Comparison of ENCODE assay signal across 12 cellular contexts in the genomic region with DNA sequence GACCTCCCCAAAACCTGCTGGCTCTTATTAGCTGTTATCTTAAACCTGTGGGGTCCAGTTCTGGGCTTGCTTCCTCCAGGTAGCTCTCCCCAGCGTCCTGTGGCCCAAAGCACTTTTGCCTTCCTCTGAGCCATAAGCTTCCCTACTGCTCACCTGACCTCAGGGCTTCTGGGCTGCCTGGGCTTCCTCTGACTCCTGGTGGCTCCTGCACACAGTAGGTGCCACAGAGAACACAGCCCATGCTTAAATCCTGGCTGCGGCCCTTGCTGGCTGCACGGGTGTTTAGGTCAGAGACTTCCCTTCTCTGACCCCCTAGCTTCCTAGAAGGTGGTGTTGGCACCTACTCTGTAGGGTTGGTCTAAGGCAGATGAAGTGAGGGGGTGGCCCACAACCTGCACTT. TPM values are rescaled to one million over a fixed set of nuclear protein-coding genes. Genes with fewer than 3 reads are reported as not detected.
A peak's percentile ranks its signal among the peaks of the same experiment; 100 is the strongest.
DNase-seq lines count a peak whose midpoint lies in the region; ATAC-seq and TF ChIP-seq lines count a peak whose summit lies in the region.
"Had no signal": no experiment of that assay in that cellular context is flagged by ENCODE, and none has a peak within 500 bp of the region (broad histone marks: within the 10 kb centered on the region; RNA-seq: fewer than 3 reads in every experiment).

No MANE protein-coding gene starts in this region.

- no peak overlapping the region for H3K27ac ChIP-seq in CD4-positive, alpha-beta memory T cell (ENCODE audit: low read depth, low read length)
- H3K27ac ChIP-seq in heart right ventricle (peak overlapping the region in 9 of 10 donors; percentile 86 to 96 (median 93)), prostate gland (peak overlapping the region; percentile 84 to 85)

- H3K4me3 Mint-ChIP-seq in CD4-positive, alpha-beta memory T cell, result peak overlapping the region in 4 of 8 donors; percentile 43 to 72 (median 48)
- H3K4me3 Mint-ChIP-seq in activated T-helper 2 cell treated with anti-CD3 and anti-CD28 coated beads, Interferon-gamma antibody, Interleukin-2, Interleukin-4, amounts not matched to agents 10 μg/mL and 5 μg/mL and 100 μg/mL, durations not matched to agents 14 hours and 24 hours and 36 hours (ENCODE audit: low read depth), result peak overlapping the region; percentile 62

- intact Hi-C loops in CD4-positive, alpha-beta memory T cell (cut with micrococcal nuclease), result no loop called here
- intact Hi-C loops in activated T-helper 2 cell treated with anti-CD3 and anti-CD28 coated beads, Interferon-gamma antibody, Interleukin-2, Interleukin-4, amounts not matched to agents 10 μg/mL and 5 μg/mL and 100 μg/mL, durations not matched to agents 14 hours and 24 hours and 36 hours (cut with micrococcal nuclease), result no loop called here
- intact Hi-C loops in heart right ventricle (cut with DNase I), result no loop called here
- intact Hi-C loops in prostate gland (cut with DNase I), result no loop called here

- no peaks in the 10 kb centered on the region for H3K9me3 Mint-ChIP-seq in CD4-positive, alpha-beta memory T cell
- no peaks in the 10 kb centered on the region for H3K9me3 Mint-ChIP-seq in activated T-helper 2 cell treated with anti-CD3 and anti-CD28 coated beads, Interferon-gamma antibody, Interleukin-2, Interleukin-4, amounts not matched to agents 10 μg/mL and 5 μg/mL and 100 μg/mL, durations not matched to agents 14 hours and 24 hours and 36 hours

- no peaks in the 10 kb centered on the region for H3K9me3 ChIP-seq in CD4-positive, alpha-beta memory T cell (ENCODE audit: control insufficient read depth in 1 of 2, low read length in 2 of 2)
- no peaks in the 10 kb centered on the region for H3K9me3 ChIP-seq in heart right ventricle
- no peaks in the 10 kb centered on the region for H3K9me3 ChIP-seq in prostate gland
- no peaks in the 10 kb centered on the region for H3K9me3 ChIP-seq in HAP-1

- 63 to 77% methylated on average over 3 of the region's 3 CpGs for WGBS in heart right ventricle, 2 donors
- WGBS in prostate gland, result 59% methylated on average over 3 of the region's 3 CpGs

- no peak for TF ChIP-seq POLR2A in prostate gland (IDR thresholded peaks at IDR 0.05)

- peak overlapping the region in 6 of 7 donors; percentile 52 to 80 (median 76) for H3K27ac Mint-ChIP-seq in CD4-positive, alpha-beta memory T cell
- H3K27ac Mint-ChIP-seq in activated T-helper 2 cell treated with anti-CD3 and anti-CD28 coated beads, Interferon-gamma antibody, Interleukin-2, Interleukin-4, amounts not matched to agents 10 μg/mL and 5 μg/mL and 100 μg/mL, durations not matched to agents 14 hours and 24 hours and 36 hours, result peak overlapping the region; percentile 60

- peaks cover 0 to 13% of the 10 kb centered on the region in 2 donors for H3K36me3 Mint-ChIP-seq in CD4-positive, alpha-beta memory T cell
- H3K36me3 Mint-ChIP-seq in activated T-helper 2 cell treated with anti-CD3 and anti-CD28 coated beads, Interferon-gamma antibody, Interleukin-2, Interleukin-4, amounts not matched to agents 10 μg/mL and 5 μg/mL and 100 μg/mL, durations not matched to agents 14 hours and 24 hours and 36 hours (ENCODE audit: low read depth), result peaks cover 10% of the 10 kb centered on the region

- H3K4me1 ChIP-seq in CD4-positive, alpha-beta memory T cell (ENCODE audit: insufficient read depth, low read length), result peaks cover 94% of the 10 kb centered on the region
- peaks cover 64 to 96% (median 92%) of the 10 kb centered on the region in 9 donors for H3K4me1 ChIP-seq in heart right ventricle
- H3K4me1 ChIP-seq in prostate gland (replicated peaks), result peaks cover 46% of the 10 kb centered on the region
- no peaks in the 10 kb centered on the region; the same call in 1 of the 2 replicates for H3K4me1 ChIP-seq in HAP-1

- no peak for TF ChIP-seq CTCF in heart right ventricle (IDR thresholded peaks at IDR 0.05)
- TF ChIP-seq CTCF in prostate gland (IDR thresholded peaks at IDR 0.05), result no peak

- POLR2A ChIA-PET in CD4-positive, alpha-beta memory T cell (lab: Charles Lee; ENCODE audit: partially characterized antibody), result interaction anchor here (0.5 to 25.7 kb wide), 7 partner anchors 8 to 135 kb away, joined by 3 to 345 read pairs (median 3); no protein-coding TSS in a partner anchor

- CTCF ChIA-PET in CD4-positive, alpha-beta memory T cell (lab: Charles Lee; ENCODE audit: partially characterized antibody), result interaction anchor here (1.0 to 30.1 kb wide), 5 partner anchors 8 to 96 kb away, joined by 3 to 596 read pairs (median 5); no protein-coding TSS in a partner anchor

- peaks cover 21 to 86% (median 55%) of the 10 kb centered on the region in 4 donors for H3K4me1 Mint-ChIP-seq in CD4-positive, alpha-beta memory T cell
- peaks cover 34% of the 10 kb centered on the region for H3K4me1 Mint-ChIP-seq in activated T-helper 2 cell treated with anti-CD3 and anti-CD28 coated beads, Interferon-gamma antibody, Interleukin-2, Interleukin-4, amounts not matched to agents 10 μg/mL and 5 μg/mL and 100 μg/mL, durations not matched to agents 14 hours and 24 hours and 36 hours (ENCODE audit: low read depth)

- in situ Hi-C loops in HAP-1 (cut with MboI; ENCODE audit: low sequenced_read_pairs), result no loop called here

- peaks cover 4% of the 10 kb centered on the region for H3K36me3 ChIP-seq in CD4-positive, alpha-beta memory T cell (ENCODE audit: insufficient read depth, low read length)
- H3K36me3 ChIP-seq in heart right ventricle (peaks cover 0 to 9% (median 0%) of the 10 kb centered on the region in 9 donors), prostate gland (no peaks in the 10 kb centered on the region), HAP-1 (replicated peaks) (no peaks in the 10 kb centered on the region)
- H3K36me3 ChIP-seq: cardiac muscle cell had no signal

- no peaks in the 10 kb centered on the region for H3K27me3 Mint-ChIP-seq in CD4-positive, alpha-beta memory T cell
- no peaks in the 10 kb centered on the region for H3K27me3 Mint-ChIP-seq in activated T-helper 2 cell treated with anti-CD3 and anti-CD28 coated beads, Interferon-gamma antibody, Interleukin-2, Interleukin-4, amounts not matched to agents 10 μg/mL and 5 μg/mL and 100 μg/mL, durations not matched to agents 14 hours and 24 hours and 36 hours (ENCODE audit: low read depth)

- DNase-seq in CD4-positive, alpha-beta memory T cell, result peak in 1 of 5 donors; percentile 5
- no peak for DNase-seq in activated T-helper 2 cell treated with anti-CD3 and anti-CD28 coated beads, Interferon-gamma antibody, Interleukin-2, Interleukin-4, amounts not matched to agents 10 μg/mL and 5 μg/mL and 100 μg/mL, durations not matched to agents 14 hours and 24 hours and 36 hours (ENCODE audit: low spot score)
- DNase-seq in heart right ventricle, result peak in 1 of 2 donors; percentile 10
- no peak for DNase-seq in prostate gland (ENCODE audit: low spot score)
- no peak for DNase-seq in HAP-1 (ENCODE audit: low spot score in 2 of 2)
- DNase-seq in foreskin melanocyte, result no peak
- no peak for DNase-seq in CD1c-positive myeloid dendritic cell (ENCODE audit: extremely low spot score)
- no peak for DNase-seq in A172 (ENCODE audit: low spot score)
- DNase-seq: activated CD4-positive, CD25-positive, alpha-beta regulatory T cell treated with anti-CD3 and anti-CD28 coated beads, Interleukin-2, amount 50 U/mL, for 72 hours; GOT3; NCI-H146 had no signal

- H3K4me3 ChIP-seq in CD4-positive, alpha-beta memory T cell (ENCODE audit: low read length in 2 of 2), result no peak overlapping the region
- H3K4me3 ChIP-seq in heart right ventricle (peak overlapping the region in 8 of 10 donors; percentile 78 to 95 (median 86)), prostate gland (no peak overlapping the region), HAP-1 (no peak overlapping the region)
- H3K4me3 ChIP-seq: cardiac muscle cell had no signal

- no peaks in the 10 kb centered on the region for H3K27me3 ChIP-seq in CD4-positive, alpha-beta memory T cell (ENCODE audit: insufficient read depth, low read length)
- H3K27me3 ChIP-seq in heart right ventricle (no peaks in the 10 kb centered on the region), prostate gland (replicated peaks; ENCODE audit: insufficient read depth) (no peaks in the 10 kb centered on the region), HAP-1 (ENCODE audit: low read depth) (no peaks in the 10 kb centered on the region)
- H3K27me3 ChIP-seq: cardiac muscle cell had no signal

- ATAC-seq in heart right ventricle, result no peak

RNA-seq across cellular contexts. Expression of a gene that starts 2.5 kb away (rescaled TPM):
- 100 to 1,000 TPM; 123 to 131 TPM for total RNA-seq in CD4-positive, alpha-beta memory T cell
- polyA plus RNA-seq in CD4-positive, alpha-beta memory T cell, result 10 to 100 TPM; 27.9 to 67.8 TPM
- total RNA-seq in activated T-helper 2 cell treated with anti-CD3 and anti-CD28 coated beads, Interferon-gamma antibody, Interleukin-2, Interleukin-4, amounts not matched to agents 10 μg/mL and 5 μg/mL and 100 μg/mL, durations not matched to agents 14 hours and 24 hours and 36 hours, result 78.8 and 85.8 TPM in 2 replicates
- total RNA-seq in heart right ventricle (10 to 100 TPM; 21.4 to 45.1 (median 28.1) TPM), prostate gland (10 to 100 TPM; 49.6 to 77.4 TPM)
- 10 to 100 TPM; 15.6 to 40.5 TPM for polyA plus RNA-seq in heart right ventricle
- total RNA-seq in A172 (2014; rRNA removed; shearing (Covaris generic)), result 26.2 and 38.2 TPM in 2 replicates

RNA-seq across cellular contexts. Expression of a gene that starts 45.1 kb away (rescaled TPM):
- total RNA-seq in CD4-positive, alpha-beta memory T cell, result 1 to 10 TPM; 3.6 to 6.3 TPM
- polyA plus RNA-seq in CD4-positive, alpha-beta memory T cell, result under 1 TPM; 0.16 to 0.50 TPM
- total RNA-seq in activated T-helper 2 cell treated with anti-CD3 and anti-CD28 coated beads, Interferon-gamma antibody, Interleukin-2, Interleukin-4, amounts not matched to agents 10 μg/mL and 5 μg/mL and 100 μg/mL, durations not matched to agents 14 hours and 24 hours and 36 hours, result 6.8 and 7.4 TPM in 2 replicates
- total RNA-seq in heart right ventricle, result 10 to 100 TPM in 3 of 10 donors, 1 to 10 TPM in 7; 2.5 to 14.7 (median 6.2) TPM
- polyA plus RNA-seq in heart right ventricle, result 10 to 100 TPM in 1 of 2 donors, 1 to 10 TPM in 1; 5.5 to 10.5 TPM
- total RNA-seq in prostate gland, result 10 to 100 TPM; 10.7 to 14.0 TPM
- total RNA-seq in A172 (2014; rRNA removed; shearing (Covaris generic)), result 0.96 and 3.1 TPM in 2 replicates

RNA-seq across cellular contexts. Expression of a gene that starts 56.8 kb away (rescaled TPM):
- 1 to 10 TPM; 1.2 to 1.6 TPM for total RNA-seq in CD4-positive, alpha-beta memory T cell
- polyA plus RNA-seq in CD4-positive, alpha-beta memory T cell, result under 1 TPM in 1 of 2 donors, not detected in 1; 0.15 TPM
- total RNA-seq in activated T-helper 2 cell treated with anti-CD3 and anti-CD28 coated beads, Interferon-gamma antibody, Interleukin-2, Interleukin-4, amounts not matched to agents 10 μg/mL and 5 μg/mL and 100 μg/mL, durations not matched to agents 14 hours and 24 hours and 36 hours, result 2.0 and 2.1 TPM in 2 replicates
- 10 to 100 TPM in 1 of 10 donors, 1 to 10 TPM in 9; 1.9 to 10.1 (median 2.8) TPM for total RNA-seq in heart right ventricle
- polyA plus RNA-seq in heart right ventricle, result 1 to 10 TPM; 1.5 to 3.2 TPM
- total RNA-seq in prostate gland, result 1 to 10 TPM; 1.7 to 2.8 TPM
- total RNA-seq in A172 (2014; rRNA removed; shearing (Covaris generic)), result 0.77 and 1.0 TPM in 2 replicates

Comparison
In these comparisons a context has a peak if more than half of its experiments do, and no peak if none do; other contexts are left out.
1. H3K4me3 ChIP-seq: peak in heart right ventricle (8 of 10); none in CD4-positive, alpha-beta memory T cell (0 of 2), prostate gland (0 of 2) and HAP-1 (single experiment).